Comparison of ENCODE assay signal across 1 cellular context in genomic region chr19:49356382-49356781, GRCh38.
TF ChIP-seq lines count a peak whose summit lies in the region.

No MANE protein-coding gene starts in this region.

TF ChIP-seq in endothelial cell of umbilical vein, 7 proteins besides CTCF, POLR2A, EP300 and RAD21:
- no peak for TF ChIP-seq MYC (IDR thresholded peaks at IDR 0.05; ENCODE audit: low read depth, low read length)
- no peak for TF ChIP-seq FOS (IDR thresholded peaks at IDR 0.05; ENCODE audit: borderline replicate concordance, insufficient read depth, low read length)
- no peak for TF ChIP-seq POLR2AphosphoS5 (IDR thresholded peaks at IDR 0.05; ENCODE audit: insufficient read depth, low read depth, low read length)
- no peak for TF ChIP-seq GATA2 (IDR thresholded peaks at IDR 0.05; ENCODE audit: insufficient read depth, insufficient read length, low read depth, low read length)
- no peak for TF ChIP-seq MAX (IDR thresholded peaks at IDR 0.05; ENCODE audit: insufficient read depth, insufficient read length)
- no peak for TF ChIP-seq JUN (IDR thresholded peaks at IDR 0.05; ENCODE audit: borderline replicate concordance, insufficient read depth, insufficient read length, low read depth)
